Comparison of ENCODE assay signal across 32 cellular contexts in genomic region chr22:22554324-22555284, GRCh38. TPM values are rescaled to one million over a fixed set of nuclear protein-coding genes. Genes with fewer than 3 reads are reported as not detected.
DNase-seq lines count a peak whose midpoint lies in the region; ATAC-seq and TF ChIP-seq lines count a peak whose summit lies in the region.
"Had no signal": no experiment of that assay in that cellular context is flagged by ENCODE, and none has a peak within 500 bp of the region (broad histone marks: within the 10 kb centered on the region; RNA-seq: fewer than 3 reads in every experiment).

No MANE protein-coding gene starts in this region.

- intact Hi-C loops in CD14-positive monocyte (cut with micrococcal nuclease), result no loop called here

- ATAC-seq in GM19395 (IDR thresholded peaks at IDR 0.05; ENCODE audit: unreplicated experiment) (no peak), HG02884 (IDR thresholded peaks at IDR 0.05; ENCODE audit: unreplicated experiment) (no peak)
- ATAC-seq: activated T-cell treated with anti-CD3 and anti-CD28 coated beads, Interleukin-2, amount 50 U/mL, for 4 hours; mucosa of descending colon; Right ventricle myocardium inferior had no signal

- peaks cover 16% of the 10 kb centered on the region for H3K4me1 Mint-ChIP-seq in CD14-positive monocyte
- H3K4me1 Mint-ChIP-seq: nephron had no signal

- peaks cover 0 to 4% (median 1%) of the 10 kb centered on the region in 7 donors for H3K9me3 Mint-ChIP-seq in CD14-positive monocyte
- H3K9me3 Mint-ChIP-seq: activated CD4-positive, alpha-beta T cell treated with anti-CD3 and anti-CD28 coated beads, Interleukin-2, amount 10 ng/mL, durations not matched to agents 24 days and 14 days; activated naive CD4-positive, alpha-beta T cell treated with anti-CD3 and anti-CD28 coated beads, Interleukin-2, amount 10 ng/mL, durations not matched to agents 7 days and 5 days; activated T-cell treated with anti-CD3 and anti-CD28 coated beads, Interleukin-2, amount 50 U/mL, for 4 hours; nephron; type B pancreatic cell had no signal

- in situ Hi-C loops in GM13976 (cut with MboI; ENCODE audit: low sequenced_read_pairs, unreplicated experiment), result no loop called here

- no peaks in the 10 kb centered on the region for H3K27me3 Mint-ChIP-seq in CD14-positive monocyte (ENCODE audit: low read depth in 3 of 3)
- H3K27me3 Mint-ChIP-seq: activated CD4-positive, alpha-beta T cell treated with anti-CD3 and anti-CD28 coated beads, Interleukin-2, amount 10 ng/mL, durations not matched to agents 24 days and 14 days had no signal

- DNase-seq in CD1c-positive myeloid dendritic cell (ENCODE audit: extremely low spot score) (peak; percentile 17), GM13976 (ENCODE audit: low spot score) (peak; percentile 57), OCI-M1 (lab: John Stamatoyannopoulos, UW) (peak; percentile 73), medulla oblongata (ENCODE audit: extremely low spot score) (peak; percentile 10), H4 (ENCODE audit: low spot score) (no peak), CD14-positive monocyte (ENCODE audit: low spot score) (no peak)
- DNase-seq: ACHN; activated CD4-positive, alpha-beta T cell treated with anti-CD3 and anti-CD28 coated beads, Interleukin-2, amount 10 ng/mL, durations not matched to agents 24 days and 14 days; activated naive CD4-positive, alpha-beta T cell treated with anti-CD3 and anti-CD28 coated beads, Interleukin-2, amount 10 ng/mL, durations not matched to agents 7 days and 5 days; activated T-cell treated with anti-CD3 and anti-CD28 coated beads, Interleukin-2, amount 50 U/mL, for 4 hours; amygdala; Caco-2; GF-D8; head of caudate nucleus; KG1; lower lobe of right lung; MG63; mucosa of descending colon; NCI-H146; NCI-H446 treated with DMSO at 0.1 percent for 48 hours; ovary; PC-9; spleen; substantia nigra had no signal

- H3K27ac Mint-ChIP-seq in CD14-positive monocyte, result peak overlapping the region in 1 of 7 donors; percentile 45
- H3K27ac Mint-ChIP-seq: activated CD4-positive, alpha-beta T cell treated with anti-CD3 and anti-CD28 coated beads, Interleukin-2, amount 10 ng/mL, durations not matched to agents 24 days and 14 days; activated naive CD4-positive, alpha-beta T cell treated with anti-CD3 and anti-CD28 coated beads, Interleukin-2, amount 10 ng/mL, durations not matched to agents 7 days and 5 days; nephron; type B pancreatic cell had no signal

- H3K4me3 Mint-ChIP-seq in CD14-positive monocyte, result peak overlapping the region in 1 of 2 donors; percentile 42
- H3K4me3 Mint-ChIP-seq: activated CD4-positive, alpha-beta T cell treated with anti-CD3 and anti-CD28 coated beads, Interleukin-2, amount 10 ng/mL, durations not matched to agents 24 days and 14 days; activated naive CD4-positive, alpha-beta T cell treated with anti-CD3 and anti-CD28 coated beads, Interleukin-2, amount 10 ng/mL, durations not matched to agents 7 days and 5 days; activated T-cell treated with anti-CD3 and anti-CD28 coated beads, Interleukin-2, amount 50 U/mL, for 4 hours; nephron; type B pancreatic cell had no signal

- no peaks in the 10 kb centered on the region for H3K36me3 Mint-ChIP-seq in CD14-positive monocyte
- H3K36me3 Mint-ChIP-seq: activated naive CD4-positive, alpha-beta T cell treated with anti-CD3 and anti-CD28 coated beads, Interleukin-2, amount 10 ng/mL, durations not matched to agents 7 days and 5 days; type B pancreatic cell had no signal

- TF ChIP-seq CTCF in GM13976 (IDR thresholded peaks at IDR 0.05; ENCODE audit: borderline replicate concordance, control extremely low read depth, extremely low read depth, insufficient read depth, missing control alignments), result no peak
- no peak for TF ChIP-seq CTCF in CD14-positive monocyte (IDR thresholded peaks at IDR 0.05)

RNA-seq across cellular contexts. Expression of gene PRAME, which starts 4.5 kb away (rescaled TPM):
- total RNA-seq in H4 (2014; rRNA removed; shearing (Covaris generic)), result 1.9 and 3.6 TPM in 2 replicates
- not detected for polyA plus RNA-seq in CD14-positive monocyte
- total RNA-seq: activated CD4-positive, alpha-beta T cell treated with anti-CD3 and anti-CD28 coated beads, Interleukin-2, amount 10 ng/mL, durations not matched to agents 24 days and 14 days; Caco-2; lower lobe of right lung; PC-9; Right ventricle myocardium inferior had no signal

RNA-seq across cellular contexts. Expression of gene ZNF280A, which starts 34.5 kb away (rescaled TPM):
- total RNA-seq in H4 (2014; rRNA removed; shearing (Covaris generic)), result 0.06 and 0.18 TPM in 2 replicates
- polyA plus RNA-seq in CD14-positive monocyte, result not detected
- total RNA-seq: activated CD4-positive, alpha-beta T cell treated with anti-CD3 and anti-CD28 coated beads, Interleukin-2, amount 10 ng/mL, durations not matched to agents 24 days and 14 days; activated T-cell treated with anti-CD3 and anti-CD28 coated beads, Interleukin-2, amount 50 U/mL, for 4 hours; breast epithelium; kidney epithelial cell; lower lobe of right lung; mucosa of descending colon; PC-9; Right ventricle myocardium inferior had no signal
- polyA plus RNA-seq: BJ, spleen had no signal

RNA-seq across cellular contexts. Expression of gene ZNF280B, which starts 46.1 kb away (rescaled TPM):
- total RNA-seq in H4 (2014; rRNA removed; shearing (Covaris generic)), result 0.68 and 2.4 TPM in 2 replicates
- polyA plus RNA-seq in CD14-positive monocyte, result not detected

Comparison
In these comparisons a context has a peak if more than half of its experiments do, and no peak if none do; other contexts are left out.
1. DNase-seq: peak in CD1c-positive myeloid dendritic cell (single experiment), GM13976 (single experiment), OCI-M1 (single experiment) and medulla oblongata (single experiment); none in H4 (single experiment) and CD14-positive monocyte (single experiment).